ENCODE assay signal across 8 cellular contexts in genomic region chr20:39849664-39850063, GRCh38.
DNase-seq lines count a peak whose midpoint lies in the region; ATAC-seq and TF ChIP-seq lines count a peak whose summit lies in the region.

No MANE protein-coding gene starts in this region.

- H3K9me3 ChIP-seq in parathyroid adenoma (ENCODE audit: control insufficient read depth, low read length): no peaks in the 10 kb centered on the region

- no peaks in the 10 kb centered on the region for H4K20me1 ChIP-seq in GM23338 (replicated peaks; ENCODE audit: insufficient read depth)

- H3K9me3 Mint-ChIP-seq in glutamatergic neuron (ENCODE audit: unreplicated experiment): peaks cover 2% of the 10 kb centered on the region
- no peaks in the 10 kb centered on the region for H3K9me3 Mint-ChIP-seq in GM23338

- no peak overlapping the region for H3K27ac Mint-ChIP-seq in glutamatergic neuron (ENCODE audit: unreplicated experiment)
- no peak overlapping the region for H3K27ac Mint-ChIP-seq in GM23338

- 0 out of 2 replicates have a peak, but pooled peaks cover 13% of the 10 kb centered on the region for H3K9me2 ChIP-seq in GM23338 (ENCODE audit: insufficient read depth)

- H3K9ac ChIP-seq in parathyroid adenoma: peak overlapping the region; percentile 20

- H3K4me2 ChIP-seq in parathyroid adenoma (ENCODE audit: low read length): peak overlapping the region; percentile 20
- H3K4me2 ChIP-seq in GM23338: no peak overlapping the region

- H3K4me1 ChIP-seq in parathyroid adenoma (peaks cover 44% of the 10 kb centered on the region), GM23338 (ENCODE audit: insufficient read depth) (no peaks in the 10 kb centered on the region; the same call in 1 of the 2 replicates)

- ATAC-seq in GM21737 (IDR thresholded peaks at IDR 0.05; ENCODE audit: unreplicated experiment): no peak
- ATAC-seq in GM23338: no peak; the same call in 1 of the 3 replicates

- DNase-seq in COLO829 (ENCODE audit: low spot score): peak; percentile 35
- DNase-seq in T1000 (lab: John Stamatoyannopoulos, UW): peak; percentile 81
- peak; percentile 27 for DNase-seq in glutamatergic neuron
- DNase-seq in NCI-H1436 (lab: John Stamatoyannopoulos, UW): no peak
- DNase-seq in GM23338 (ENCODE audit: low spot score): no peak
- no peak for DNase-seq in HCEC 1CT

- H3K27me3 Mint-ChIP-seq in glutamatergic neuron (ENCODE audit: unreplicated experiment) (no peaks in the 10 kb centered on the region), GM23338 (ENCODE audit: insufficient read depth, low read depth, poor library complexity) (peaks cover 7% of the 10 kb centered on the region)

- no peak for TF ChIP-seq CTCF in glutamatergic neuron (IDR thresholded peaks at IDR 0.05; ENCODE audit: partially characterized antibody, unreplicated experiment)
- TF ChIP-seq CTCF in parathyroid adenoma (IDR thresholded peaks at IDR 0.05): no peak
- no peak for TF ChIP-seq CTCF in GM23338 (conservative IDR thresholded peaks at IDR 0.05; ENCODE audit: low read depth in 2 of 2)

- no peaks in the 10 kb centered on the region for H3K36me3 Mint-ChIP-seq in glutamatergic neuron (ENCODE audit: unreplicated experiment)
- H3K36me3 Mint-ChIP-seq in GM23338 (ENCODE audit: low read depth): no peaks in the 10 kb centered on the region

- peaks cover 3% of the 10 kb centered on the region for H3K4me1 Mint-ChIP-seq in glutamatergic neuron (ENCODE audit: low read depth, unreplicated experiment)
- peaks cover 16% of the 10 kb centered on the region for H3K4me1 Mint-ChIP-seq in GM23338

- no peaks in the 10 kb centered on the region for H3K79me2 ChIP-seq in parathyroid adenoma
- no peaks in the 10 kb centered on the region for H3K79me2 ChIP-seq in GM23338 (replicated peaks; ENCODE audit: insufficient read depth)

- H3K27me3 ChIP-seq in parathyroid adenoma (ENCODE audit: control insufficient read depth, insufficient read depth, low read length) (no peaks in the 10 kb centered on the region), GM23338 (ENCODE audit: insufficient read depth) (no peaks in the 10 kb centered on the region)

- H3K27ac ChIP-seq in parathyroid adenoma (peak overlapping the region; percentile 89), GM23338 (ENCODE audit: low read depth) (no peak overlapping the region)

- H2AFZ ChIP-seq in parathyroid adenoma (peak overlapping the region; percentile 75), GM23338 (no peak overlapping the region)

- no peak overlapping the region for H3K4me3 Mint-ChIP-seq in glutamatergic neuron (ENCODE audit: unreplicated experiment)
- no peak overlapping the region for H3K4me3 Mint-ChIP-seq in GM23338

- no peak overlapping the region for H3K4me3 ChIP-seq in parathyroid adenoma (ENCODE audit: low read depth, low read length)
- H3K4me3 ChIP-seq in GM23338: no peak overlapping the region

- no peaks in the 10 kb centered on the region for H3F3A ChIP-seq in GM23338 (replicated peaks; ENCODE audit: low read depth)

- H3K36me3 ChIP-seq in parathyroid adenoma (ENCODE audit: control insufficient read depth, insufficient read depth, low read length) (no peaks in the 10 kb centered on the region), GM23338 (ENCODE audit: insufficient read depth) (no peaks in the 10 kb centered on the region)

TF ChIP-seq in GM23338, 12 proteins besides CTCF, POLR2A, EP300 and RAD21:
- TF ChIP-seq ZNF462 (CRISPR knock-in tag; IDR thresholded peaks at IDR 0.05): no peak

Comparison
In these comparisons a context has a peak if more than half of its experiments do, and no peak if none do; other contexts are left out.
1. DNase-seq: peak in COLO829 (single experiment), T1000 (single experiment) and glutamatergic neuron (single experiment); none in NCI-H1436 (single experiment), GM23338 (single experiment) and HCEC 1CT (single experiment).